ENCODE assay signal across 8 cellular contexts in genomic region chr9:75087279-75087823, GRCh38. TPM values are rescaled to one million over a fixed set of nuclear protein-coding genes. Genes with fewer than 3 reads are reported as not detected.
A peak's percentile ranks its signal among the peaks of the same experiment; 100 is the strongest.
DNase-seq lines count a peak whose midpoint lies in the region; ATAC-seq, FAIRE-seq and TF ChIP-seq lines count a peak whose summit lies in the region.

No MANE protein-coding gene starts in this region.

- no peaks in the 10 kb centered on the region for H3K36me3 ChIP-seq in urinary bladder (ENCODE audit: insufficient read depth)

- 7% methylated on average over 20 of the region's 20 CpGs for WGBS in urinary bladder

- H3K27ac ChIP-seq in urinary bladder (ENCODE audit: low read depth) = peak overlapping the region; percentile 96

- FAIRE-seq in H54 (lab: Jason Lieb, UNC) = peak; percentile 72

- no peak for TF ChIP-seq POLR2A in H54 (IDR thresholded peaks at IDR 0.05; ENCODE audit: low read depth, low read length)

- H3K4me1 Mint-ChIP-seq in activated CD4-positive, alpha-beta memory T cell treated with anti-CD3 and anti-CD28 coated beads, Interleukin-2, amount 10 ng/mL, durations not matched to agents 7 days and 5 days = peaks cover 63% of the 10 kb centered on the region
- peaks cover 68 to 83% of the 10 kb centered on the region in 2 donors for H3K4me1 Mint-ChIP-seq in natural killer cell

- CTCF ChIA-PET in activated CD4-positive, alpha-beta memory T cell treated with anti-CD3 and anti-CD28 coated beads, Interleukin-2, amount 10 ng/mL, durations not matched to agents 7 days and 5 days (lab: Charles Lee) = interaction anchor here (0.6 to 4.6 kb wide), 14 partner anchors 40 to 431 kb away, joined by 3 to 40 read pairs (median 3); partner anchors contain the start of genes C9orf40 and CARNMT1

- peak overlapping the region; percentile 95 for H3K4me3 Mint-ChIP-seq in activated CD4-positive, alpha-beta memory T cell treated with anti-CD3 and anti-CD28 coated beads, Interleukin-2, amount 10 ng/mL, durations not matched to agents 7 days and 5 days
- peak overlapping the region; percentile 100 for H3K4me3 Mint-ChIP-seq in natural killer cell

- H3K4me3 ChIP-seq in epithelial cell of proximal tubule (ENCODE audit: low read depth, low read length) = peak overlapping the region; percentile 81
- peak overlapping the region; percentile 66 for H3K4me3 ChIP-seq in urinary bladder (ENCODE audit: low read depth, low read length)

- H3K4me1 ChIP-seq in urinary bladder (ENCODE audit: insufficient read depth) = no peaks in the 10 kb centered on the region

- intact Hi-C loops in natural killer cell (cut with micrococcal nuclease) = loop anchor here (10.0 kb wide), 1 partner anchor 1307 kb away; the partner anchor contains the start of gene RFK

- POLR2A ChIA-PET in activated CD4-positive, alpha-beta memory T cell treated with anti-CD3 and anti-CD28 coated beads, Interleukin-2, amount 10 ng/mL, durations not matched to agents 7 days and 5 days (lab: Charles Lee) = interaction anchor here (0.6 to 11.2 kb wide), 29 partner anchors 10 to 1307 kb away, joined by 3 to 281 read pairs (median 5); partner anchors contain the start of genes C9orf40, CARNMT1, PCSK5 and RFK

- DNase-seq in DMS79 treated with DMSO at 0.1 percent for 48 hours (lab: John Stamatoyannopoulos, UW) = peak; percentile 8
- DNase-seq in DMS79 (lab: John Stamatoyannopoulos, UW) = no peak
- peak; percentile 51 for DNase-seq in H54 (ENCODE audit: insufficient read length, low spot score)
- DNase-seq in NAMALWA (ENCODE audit: low spot score) = peak; percentile 76
- peak; percentile 69 for DNase-seq in activated CD4-positive, alpha-beta memory T cell treated with anti-CD3 and anti-CD28 coated beads, Interleukin-2, amount 10 ng/mL, durations not matched to agents 7 days and 5 days
- no peak for DNase-seq in epithelial cell of proximal tubule (ENCODE audit: low read depth)
- peak; percentile 43 for DNase-seq in natural killer cell

- H3K9me3 Mint-ChIP-seq in activated CD4-positive, alpha-beta memory T cell treated with anti-CD3 and anti-CD28 coated beads, Interleukin-2, amount 10 ng/mL, durations not matched to agents 7 days and 5 days = no peaks in the 10 kb centered on the region
- H3K9me3 Mint-ChIP-seq in natural killer cell = no peaks in the 10 kb centered on the region

- peaks cover 61% of the 10 kb centered on the region for H3K36me3 Mint-ChIP-seq in activated CD4-positive, alpha-beta memory T cell treated with anti-CD3 and anti-CD28 coated beads, Interleukin-2, amount 10 ng/mL, durations not matched to agents 7 days and 5 days (ENCODE audit: low read depth)
- no peaks in the 10 kb centered on the region for H3K36me3 Mint-ChIP-seq in natural killer cell

- peak overlapping the region; percentile 97 for H3K27ac Mint-ChIP-seq in activated CD4-positive, alpha-beta memory T cell treated with anti-CD3 and anti-CD28 coated beads, Interleukin-2, amount 10 ng/mL, durations not matched to agents 7 days and 5 days
- H3K27ac Mint-ChIP-seq in natural killer cell = peak overlapping the region; percentile 92 to 100

- no peaks in the 10 kb centered on the region for H3K27me3 Mint-ChIP-seq in activated CD4-positive, alpha-beta memory T cell treated with anti-CD3 and anti-CD28 coated beads, Interleukin-2, amount 10 ng/mL, durations not matched to agents 7 days and 5 days
- H3K27me3 Mint-ChIP-seq in natural killer cell (ENCODE audit: low read depth in 2 of 2) = no peaks in the 10 kb centered on the region

- TF ChIP-seq CTCF in epithelial cell of proximal tubule (conservative IDR thresholded peaks at IDR 0.05; ENCODE audit: low read depth, low read length) = no peak
- peak; percentile 10 for TF ChIP-seq CTCF in natural killer cell (IDR thresholded peaks at IDR 0.05)

- peak in 2 of 3 donors; percentile 9 to 16 for ATAC-seq in natural killer cell

RNA-seq across cellular contexts. Expression of gene NMRK1, which starts 0.6 kb away (rescaled TPM):
- 10 to 100 TPM; 74.2 to 76.7 TPM for total RNA-seq in activated CD4-positive, alpha-beta memory T cell treated with anti-CD3 and anti-CD28 coated beads, Interleukin-2, amount 10 ng/mL, durations not matched to agents 7 days and 5 days
- 10.0 and 17.0 TPM in 2 replicates for total RNA-seq in epithelial cell of proximal tubule
- 10 to 100 TPM; 23.7 to 52.0 (median 44.4) TPM for total RNA-seq in natural killer cell
- 20.4 TPM for total RNA-seq in urinary bladder
- polyA plus RNA-seq in urinary bladder = 18.9 TPM

RNA-seq across cellular contexts. Expression of gene OSTF1, which starts 1.0 kb away (rescaled TPM):
- 100 to 1,000 TPM; 253 to 255 TPM for total RNA-seq in activated CD4-positive, alpha-beta memory T cell treated with anti-CD3 and anti-CD28 coated beads, Interleukin-2, amount 10 ng/mL, durations not matched to agents 7 days and 5 days
- total RNA-seq in epithelial cell of proximal tubule = 21.0 and 31.0 TPM in 2 replicates
- total RNA-seq in natural killer cell = 100 to 1,000 TPM; 140 to 187 (median 177) TPM
- 32.7 TPM for total RNA-seq in urinary bladder
- polyA plus RNA-seq in urinary bladder = 32.9 TPM

RNA-seq across cellular contexts. Expression of gene CARNMT1, which starts 59.3 kb away (rescaled TPM):
- total RNA-seq in activated CD4-positive, alpha-beta memory T cell treated with anti-CD3 and anti-CD28 coated beads, Interleukin-2, amount 10 ng/mL, durations not matched to agents 7 days and 5 days = 10 to 100 TPM; 31.1 to 33.2 TPM
- total RNA-seq in epithelial cell of proximal tubule (18.4 and 24.2 TPM in 2 replicates), natural killer cell (10 to 100 TPM; 21.2 to 27.8 (median 25.9) TPM), urinary bladder (42.3 TPM)
- 5.2 TPM for polyA plus RNA-seq in urinary bladder

Comparison
In these comparisons a context has a peak if more than half of its experiments do, and no peak if none do; other contexts are left out.
1. DNase-seq: peak in DMS79 treated with DMSO at 0.1 percent for 48 hours (single experiment), H54 (single experiment), NAMALWA (single experiment), activated CD4-positive, alpha-beta memory T cell treated with anti-CD3 and anti-CD28 coated beads, Interleukin-2, amount 10 ng/mL, durations not matched to agents 7 days and 5 days (single experiment) and natural killer cell (single experiment); none in DMS79 (single experiment) and epithelial cell of proximal tubule (single experiment).